Comparison of ENCODE assay signal across 12 cellular contexts in the genomic region with DNA sequence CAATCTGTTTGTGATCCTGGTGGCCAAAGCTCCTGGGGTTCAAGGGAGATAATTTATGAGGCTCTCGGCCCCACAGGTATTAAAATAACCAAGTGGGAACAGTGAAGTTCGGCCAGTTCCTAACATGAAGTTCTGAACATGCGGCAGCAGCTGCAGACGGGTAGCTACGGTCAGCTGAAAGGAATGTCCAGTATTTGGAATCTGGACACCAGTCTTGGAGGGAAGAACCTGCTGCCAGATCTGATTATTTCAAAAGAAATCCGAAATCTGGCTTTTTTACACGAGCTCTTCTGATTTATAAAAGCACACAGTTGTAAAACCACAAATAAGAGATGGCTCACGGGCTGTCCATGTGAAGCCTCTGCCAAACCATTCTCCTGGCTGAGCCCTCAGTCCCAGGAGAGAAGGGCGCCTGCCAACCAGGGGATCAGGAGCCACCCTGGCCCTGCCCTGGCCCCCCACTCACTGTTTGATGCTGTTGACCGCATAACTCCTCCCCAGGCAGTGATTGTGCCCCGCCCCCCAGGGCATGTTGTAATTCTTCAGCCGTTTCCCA. TPM values are rescaled to one million over a fixed set of nuclear protein-coding genes. Genes with fewer than 3 reads are reported as not detected.
A peak's percentile ranks its signal among the peaks of the same experiment; 100 is the strongest.
DNase-seq lines count a peak whose midpoint lies in the region; ATAC-seq and TF ChIP-seq lines count a peak whose summit lies in the region.
"Had no signal": no experiment of that assay in that cellular context is flagged by ENCODE, and none has a peak within 500 bp of the region (broad histone marks: within the 10 kb centered on the region; RNA-seq: fewer than 3 reads in every experiment).

No MANE protein-coding gene starts in this region.

- H3K4me1 ChIP-seq in mucosa of descending colon (ENCODE audit: low read depth): no peaks in the 10 kb centered on the region
- H3K4me1 ChIP-seq in vagina: peaks cover 22% of the 10 kb centered on the region

- ATAC-seq in mucosa of descending colon: peak; percentile 33
- ATAC-seq in HG03097 (IDR thresholded peaks at IDR 0.05; ENCODE audit: low FRiP score, unreplicated experiment): no peak
- ATAC-seq in GM21825 (IDR thresholded peaks at IDR 0.05; ENCODE audit: unreplicated experiment): no peak

- TF ChIP-seq POLR2A in vagina (IDR thresholded peaks at IDR 0.05): no peak

- H3K9me3 ChIP-seq in mucosa of descending colon: no peaks in the 10 kb centered on the region
- no peaks in the 10 kb centered on the region for H3K9me3 ChIP-seq in vagina

- DNase-seq in DMS 273 (lab: John Stamatoyannopoulos, UW; ENCODE audit: unreplicated experiment): peak; percentile 18
- no peak for DNase-seq in DMS 273 treated with DMSO at 0.1 percent for 48 hours (lab: John Stamatoyannopoulos, UW)
- DNase-seq in coronary artery (ENCODE audit: low spot score): peak; percentile 88
- peak in 2 of 3 donors; percentile 7 to 67 for DNase-seq in mucosa of descending colon
- DNase-seq in vagina (ENCODE audit: extremely low spot score in 2 of 2): peak in 1 of 2 donors; percentile 97
- DNase-seq in middle frontal gyrus (ENCODE audit: extremely low spot score, low spot score): no peak
- DNase-seq: activated CD8-positive, alpha-beta memory T cell treated with anti-CD3 and anti-CD28 coated beads for 24 hours; immature natural killer cell; stimulated activated naive CD4-positive, alpha-beta T cell had no signal

- no peaks in the 10 kb centered on the region for H3K36me3 ChIP-seq in mucosa of descending colon (ENCODE audit: low read depth)
- peaks cover 0 to 10% of the 10 kb centered on the region in 2 donors for H3K36me3 ChIP-seq in vagina

- H3K4me3 ChIP-seq in coronary artery (peak overlapping the region; percentile 23), mucosa of descending colon (no peak overlapping the region), vagina (no peak overlapping the region)

- TF ChIP-seq CTCF in coronary artery (IDR thresholded peaks at IDR 0.05): no peak
- no peak for TF ChIP-seq CTCF in mucosa of descending colon (IDR thresholded peaks at IDR 0.05)
- no peak for TF ChIP-seq CTCF in vagina (IDR thresholded peaks at IDR 0.05)

- no peaks in the 10 kb centered on the region for H3K27me3 ChIP-seq in vagina

- H3K27ac ChIP-seq in coronary artery (peak overlapping the region; percentile 66 to 88), vagina (peak overlapping the region; percentile 42)
- H3K27ac ChIP-seq: 22Rv1 had no signal

- intact Hi-C loops in mucosa of descending colon (cut with DNase I, micrococcal nuclease): no loop called here
- intact Hi-C loops in vagina (cut with DNase I): no loop called here

RNA-seq across cellular contexts. Expression of gene KCNB1, which starts 28.2 kb away (rescaled TPM):
- total RNA-seq in mucosa of descending colon: 10 to 100 TPM in 1 of 3 donors, 1 to 10 TPM in 1, under 1 TPM in 1; 0.46 to 14.6 (median 2.3) TPM
- total RNA-seq in vagina: 2.0 TPM

RNA-seq across cellular contexts. Expression of gene PTGIS, which starts 57.3 kb away (rescaled TPM):
- total RNA-seq in mucosa of descending colon (10 to 100 TPM in 2 of 3 donors, 1 to 10 TPM in 1; 3.8 to 45.8 (median 12.3) TPM), vagina (51.1 TPM)

Comparison
In these comparisons a context has a peak if more than half of its experiments do, and no peak if none do; other contexts are left out.
1. DNase-seq: peak in DMS 273 (single experiment), coronary artery (single experiment) and mucosa of descending colon (2 of 3); none in DMS 273 treated with DMSO at 0.1 percent for 48 hours (single experiment) and middle frontal gyrus (single experiment).